In the genomic region with DNA sequence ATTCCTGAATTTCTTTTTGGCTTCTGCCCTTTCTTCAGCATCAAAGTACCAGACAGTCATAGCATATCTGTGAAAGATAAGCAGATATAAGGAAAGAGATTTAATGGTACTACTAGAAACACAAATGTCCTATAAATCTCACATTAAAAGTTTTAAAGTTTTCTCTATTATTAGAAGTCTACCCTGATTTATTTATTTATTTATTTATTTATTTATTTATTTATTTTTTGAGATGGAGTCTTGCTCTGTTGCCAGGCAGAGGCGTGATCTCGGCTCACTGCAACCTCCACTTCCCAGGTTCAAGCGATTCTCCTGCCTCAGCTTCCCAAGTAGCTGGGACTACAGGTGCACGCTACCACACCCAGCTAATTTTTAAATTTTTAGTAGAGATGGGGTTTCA, we compare ENCODE assay signal across 1 cellular context. TPM values are rescaled to one million over a fixed set of nuclear protein-coding genes. Genes with fewer than 3 reads are reported as not detected.
"Had no signal": no experiment of that assay in that cellular context is flagged by ENCODE, and none has a peak within 500 bp of the region (broad histone marks: within the 10 kb centered on the region; RNA-seq: fewer than 3 reads in every experiment).

No MANE protein-coding gene starts in this region.

RNA-seq across cellular contexts. Expression of a gene that starts 23.9 kb away (rescaled TPM):
- total RNA-seq: OCI-LY7 had no signal
